Comparison of ENCODE assay signal across 8 cellular contexts in genomic region chr16:75555707-75556512, GRCh38. TPM values are rescaled to one million over a fixed set of nuclear protein-coding genes. Genes with fewer than 3 reads are reported as not detected.
DNase-seq lines count a peak whose midpoint lies in the region; ATAC-seq and TF ChIP-seq lines count a peak whose summit lies in the region.

Gene TMEM231, minus strand, starts transcription at chr16:75556252. Its CDS starts 43 bp downstream, at chr16:75556209.

- H3K27me3 ChIP-seq in left ventricle myocardium inferior (ENCODE audit: low read depth): no peaks in the 10 kb centered on the region

- no peaks in the 10 kb centered on the region for H3K9me3 Mint-ChIP-seq in T-cell
- no peaks in the 10 kb centered on the region for H3K9me3 Mint-ChIP-seq in progenitor cell of endocrine pancreas (ENCODE audit: low read depth)

- peaks cover 31% of the 10 kb centered on the region for H3K4me1 ChIP-seq in left ventricle myocardium inferior

- H3K4me1 Mint-ChIP-seq in T-cell (peaks cover 8 to 12% (median 12%) of the 10 kb centered on the region in 3 donors), progenitor cell of endocrine pancreas (ENCODE audit: low read depth) (peaks cover 3% of the 10 kb centered on the region)

- peak; percentile 98 for ATAC-seq in HG02642 (IDR thresholded peaks at IDR 0.05; ENCODE audit: poor library complexity, unreplicated experiment)
- peak; percentile 96 to 98 (median 97) for ATAC-seq in T-cell (replicated peaks in 1 of 4)

- H3K27me3 Mint-ChIP-seq in T-cell (peaks cover 3 to 12% of the 10 kb centered on the region in 2 donors), progenitor cell of endocrine pancreas (peaks cover 5% of the 10 kb centered on the region)

- H3K27ac ChIP-seq in left ventricle myocardium inferior (replicated peaks): peak within 1 kb of the TSS; percentile 83

- TF ChIP-seq CTCF in GM12875 (IDR thresholded peaks at IDR 0.05; ENCODE audit: borderline replicate concordance, insufficient read depth, low read depth, low read length) (0 out of 2 replicates have a peak, but pooled peaks have one; percentile 6), left ventricle myocardium inferior (IDR thresholded peaks at IDR 0.05; ENCODE audit: borderline replicate concordance) (peak; percentile 13), progenitor cell of endocrine pancreas (IDR thresholded peaks at IDR 0.05; ENCODE audit: unreplicated experiment) (peak; percentile 18)

- no peaks in the 10 kb centered on the region for H3K36me3 Mint-ChIP-seq in T-cell
- H3K36me3 Mint-ChIP-seq in progenitor cell of endocrine pancreas (ENCODE audit: insufficient read depth): no peaks in the 10 kb centered on the region

- H3K36me3 ChIP-seq in left ventricle myocardium inferior: no peaks in the 10 kb centered on the region

- peak within 1 kb of the TSS; percentile 83 to 89 (median 88) for H3K4me3 Mint-ChIP-seq in T-cell
- H3K4me3 Mint-ChIP-seq in progenitor cell of endocrine pancreas (ENCODE audit: low read depth): peak within 1 kb of the TSS; percentile 92

- CTCF ChIA-PET in T-cell (lab: Charles Lee): interaction anchor here (0.6 to 1.9 kb wide), 10 partner anchors 9 to 122 kb away, joined by 3 to 22 read pairs (median 5); partner anchors contain the start of gene GABARAPL2 (in 1 of the 2)

- intact Hi-C loops in left ventricle myocardium inferior (cut with micrococcal nuclease): no loop called here

- POLR2A ChIA-PET in T-cell (lab: Charles Lee): interaction anchor here (0.5 to 1.2 kb wide), 9 partner anchors 9 to 176 kb away, joined by 3 to 10 read pairs (median 4); partner anchors contain the start of genes KARS1 (in 2 of the 2), TERF2IP (in 2 of the 2) and GABARAPL2 (in 1 of the 2)

- DNase-seq in NCI-H1105 treated with DMSO at 0.1 percent for 48 hours (lab: John Stamatoyannopoulos, UW) (peak; percentile 85), T-cell (peak; percentile 90 to 98 (median 96)), amniotic stem cell (lab: John Stamatoyannopoulos, UW) (peak; percentile 82), left ventricle myocardium inferior (peak; percentile 99), progenitor cell of endocrine pancreas (ENCODE audit: low spot score, unreplicated experiment) (peak; percentile 87), ureter (ENCODE audit: low spot score) (peak; percentile 97)

- H3K4me3 ChIP-seq in GM12875 (ENCODE audit: low read depth, low read length) (peak within 1 kb of the TSS; percentile 72), left ventricle myocardium inferior (peak within 1 kb of the TSS; percentile 98)

- H3K27ac Mint-ChIP-seq in T-cell (peak within 1 kb of the TSS; percentile 87 to 89), progenitor cell of endocrine pancreas (peak within 1 kb of the TSS; percentile 97)

- no peaks in the 10 kb centered on the region for H3K9me3 ChIP-seq in left ventricle myocardium inferior (replicated peaks)

RNA-seq across cellular contexts. Expression of gene TMEM231, which starts in this region (rescaled TPM):
- total RNA-seq in T-cell (1 to 10 TPM; 1.5 to 3.0 (median 2.1) TPM), left ventricle myocardium inferior (6.6 TPM), progenitor cell of endocrine pancreas (10.8 and 13.1 TPM in 2 replicates), ureter (18.3 TPM)

Comparison
In these comparisons a context has a peak if more than half of its experiments do, and no peak if none do; other contexts are left out.
1. Peak in every context shown above with its lines: DNase-seq, ATAC-seq, H3K4me3 ChIP-seq and H3K27ac ChIP-seq.